Comparison of ENCODE assay signal across 8 cellular contexts in the genomic region with DNA sequence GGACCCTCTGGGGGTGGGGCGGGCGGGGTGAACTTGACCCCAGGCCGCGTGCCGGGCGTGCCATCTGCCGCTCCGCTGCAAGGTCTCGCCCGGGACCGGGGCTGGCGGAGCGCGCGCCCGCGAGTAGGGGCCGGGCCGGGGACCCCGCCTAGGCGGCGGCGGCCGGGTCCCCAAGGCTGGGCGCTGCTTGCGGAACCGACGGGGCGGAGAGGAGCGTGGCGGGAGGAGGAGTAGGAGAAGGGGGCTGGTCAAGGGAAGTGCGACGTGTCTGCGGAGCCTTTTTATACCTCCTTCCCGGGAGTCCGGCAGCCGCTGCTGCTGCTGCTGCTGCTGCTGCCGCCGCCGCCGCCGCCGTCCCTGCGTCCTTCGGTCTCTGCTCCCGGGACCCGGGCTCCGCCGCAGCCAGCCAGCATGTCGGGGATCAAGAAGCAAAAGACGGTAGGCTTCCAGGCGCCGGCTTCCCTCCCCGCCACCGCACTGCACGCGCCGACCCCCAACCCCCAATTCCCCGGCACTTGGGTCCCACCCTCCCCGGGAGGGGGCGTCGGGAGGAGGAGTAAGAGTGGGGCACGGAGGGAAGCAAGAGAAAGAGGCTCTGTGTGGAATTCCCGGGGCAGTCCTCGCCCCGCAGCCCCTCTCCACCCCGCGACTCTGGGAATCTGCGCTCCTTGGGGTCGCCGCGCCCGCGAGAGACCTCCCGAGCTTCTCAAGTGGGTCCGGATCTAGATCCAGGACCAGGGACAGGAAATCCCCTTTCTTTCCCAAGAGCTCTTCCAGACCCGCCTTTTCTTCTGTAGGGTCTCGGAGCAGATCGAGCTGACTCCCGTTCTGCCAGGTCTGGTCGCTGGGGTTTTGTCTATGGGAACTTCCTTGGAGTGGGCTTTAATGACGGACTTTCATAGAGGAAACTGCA. TPM values are rescaled to one million over a fixed set of nuclear protein-coding genes. Genes with fewer than 3 reads are reported as not detected.
A peak's percentile ranks its signal among the peaks of the same experiment; 100 is the strongest.
DNase-seq lines count a peak whose midpoint lies in the region; ATAC-seq and TF ChIP-seq lines count a peak whose summit lies in the region.

A gene (plus strand): TSS at position 308 of the 913 bp plus-strand sequence. CDS start 104 bp downstream, at position 412.

- H3K18ac ChIP-seq in mesenchymal stem cell (ENCODE audit: low read depth in 1 of 2, low read length in 2 of 2), result peak within 1 kb of the TSS; percentile 91 to 96

- H3K27ac ChIP-seq in endodermal cell (ENCODE audit: low read depth, low read length) (no peak within 1 kb of the TSS), mesenchymal stem cell (ENCODE audit: low read length, poor library complexity, severe bottlenecking) (peak within 1 kb of the TSS; percentile 13)

- peaks cover 10% of the 10 kb centered on the region for H3K4me1 ChIP-seq in endodermal cell (ENCODE audit: control insufficient read depth, insufficient read depth, low read length)
- peaks cover 13% of the 10 kb centered on the region for H3K4me1 ChIP-seq in mesenchymal stem cell (ENCODE audit: control insufficient read depth, insufficient read depth, low read depth, low read length)

- no peak within 1 kb of the TSS for H3K27ac Mint-ChIP-seq in activated B cell treated with CpG ODN at 0.5 μM for 24 hours
- peak within 1 kb of the TSS; percentile 88 for H3K27ac Mint-ChIP-seq in endodermal cell

- peak within 1 kb of the TSS; percentile 81 for H4K8ac ChIP-seq in mesenchymal stem cell (ENCODE audit: low read length)

- ATAC-seq in activated B cell treated with CpG ODN at 0.5 μM for 24 hours (ENCODE audit: low read depth) (peak; percentile 49), HG03139 (IDR thresholded peaks at IDR 0.05; ENCODE audit: unreplicated experiment) (no peak), HG03520 (IDR thresholded peaks at IDR 0.05; ENCODE audit: unreplicated experiment) (no peak)

- no peaks in the 10 kb centered on the region for H3K27me3 ChIP-seq in endodermal cell (ENCODE audit: control insufficient read depth, insufficient read depth, low read length, poor library complexity, severe bottlenecking)
- no peaks in the 10 kb centered on the region for H3K27me3 ChIP-seq in mesenchymal stem cell (ENCODE audit: control insufficient read depth in 1 of 2, insufficient read depth in 1 of 2, low read length in 2 of 2)

- H3K4me3 Mint-ChIP-seq in activated B cell treated with CpG ODN at 0.5 μM for 24 hours, result peak within 1 kb of the TSS; percentile 82
- H3K4me3 Mint-ChIP-seq in endodermal cell, result peak within 1 kb of the TSS; percentile 94

- peak within 1 kb of the TSS in 1 of 2 experiments; percentile 50 for H3K23ac ChIP-seq in mesenchymal stem cell (ENCODE audit: low read length in 2 of 2)

- H2AFZ ChIP-seq in mesenchymal stem cell (ENCODE audit: low read depth, low read length), result no peak within 1 kb of the TSS

- DNase-seq in GM03348 (ENCODE audit: low spot score) (peak; percentile 87), HuH-7.5 (ENCODE audit: low spot score) (peak; percentile 32), activated B cell treated with CpG ODN at 0.5 μM for 24 hours (peak; percentile 32), endodermal cell (peak; percentile 86), mesenchymal stem cell (peak; percentile 85)

- H3K4me1 Mint-ChIP-seq in activated B cell treated with CpG ODN at 0.5 μM for 24 hours (peaks cover 13% of the 10 kb centered on the region), endodermal cell (peaks cover 44% of the 10 kb centered on the region)

- CTCF ChIA-PET in activated B cell treated with CpG ODN at 0.5 μM for 24 hours (lab: Charles Lee), result no interaction called here

- H3K9me3 ChIP-seq in endodermal cell (ENCODE audit: control insufficient read depth, low read length), result no peaks in the 10 kb centered on the region
- no peaks in the 10 kb centered on the region for H3K9me3 ChIP-seq in mesenchymal stem cell (ENCODE audit: control insufficient read depth, low read length)

- peak within 1 kb of the TSS; percentile 59 to 79 for H2BK12ac ChIP-seq in mesenchymal stem cell (ENCODE audit: low read length in 2 of 2)

- 0% methylated on average over 13 to 78 of the region's 82 CpGs for WGBS in endodermal cell (ENCODE audit: insufficient coverage in 1 of 2, insufficient read length in 1 of 2), 2 experiments
- WGBS in mesenchymal stem cell, result under 1% methylated on average over 48 of the region's 82 CpGs

- H3K9ac ChIP-seq in endodermal cell (ENCODE audit: extremely low read depth, low read length, poor library complexity, severe bottlenecking) (peak within 1 kb of the TSS; percentile 52), mesenchymal stem cell (ENCODE audit: low read length) (peak within 1 kb of the TSS; percentile 94)

- H2AK5ac ChIP-seq in mesenchymal stem cell (ENCODE audit: low read length, severe bottlenecking), result peak within 1 kb of the TSS; percentile 39

- peak within 1 kb of the TSS in 1 of 2 experiments; percentile 45 for H3K14ac ChIP-seq in mesenchymal stem cell (ENCODE audit: low read length in 2 of 2)

- peak within 1 kb of the TSS; percentile 65 for H3K4me2 ChIP-seq in mesenchymal stem cell (ENCODE audit: low read length, poor library complexity, severe bottlenecking)

- H3K27me3 Mint-ChIP-seq in activated B cell treated with CpG ODN at 0.5 μM for 24 hours, result peaks cover 38% of the 10 kb centered on the region
- peaks cover 3% of the 10 kb centered on the region for H3K27me3 Mint-ChIP-seq in endodermal cell (ENCODE audit: insufficient read depth)

- H3K4ac ChIP-seq in mesenchymal stem cell (ENCODE audit: low read depth in 1 of 2, low read length in 2 of 2), result peak within 1 kb of the TSS; percentile 57 to 95

- peak within 1 kb of the TSS; percentile 84 for H2BK15ac ChIP-seq in mesenchymal stem cell (ENCODE audit: low read depth, poor library complexity, severe bottlenecking)

- peak within 1 kb of the TSS; percentile 91 for H2BK120ac ChIP-seq in mesenchymal stem cell (ENCODE audit: low read depth, low read length)

- H3K4me3 ChIP-seq in endodermal cell (ENCODE audit: low read length) (peak within 1 kb of the TSS; percentile 92), mesenchymal stem cell (ENCODE audit: insufficient read depth in 1 of 2, low read depth in 1 of 2, low read length in 2 of 2) (peak within 1 kb of the TSS; percentile 62 to 89)

- POLR2A ChIA-PET in activated B cell treated with CpG ODN at 0.5 μM for 24 hours (lab: Charles Lee), result no interaction called here

- peaks cover 9% of the 10 kb centered on the region for H3K36me3 ChIP-seq in endodermal cell (ENCODE audit: control insufficient read depth, insufficient read depth, low read length)
- H3K36me3 ChIP-seq in mesenchymal stem cell (ENCODE audit: control insufficient read depth in 1 of 2, insufficient read depth in 2 of 2, low read depth in 1 of 2, low read length in 2 of 2), result peaks cover 0 to 2% of the 10 kb centered on the region in 2 experiments

- no peak for TF ChIP-seq CTCF in activated B cell treated with CpG ODN at 0.5 μM for 24 hours (IDR thresholded peaks at IDR 0.05)
- TF ChIP-seq CTCF in endodermal cell (conservative IDR thresholded peaks at IDR 0.05), result peak; percentile 49
- TF ChIP-seq CTCF in subcutaneous adipose tissue (IDR thresholded peaks at IDR 0.05; ENCODE audit: low read depth), result no peak

- no peaks in the 10 kb centered on the region for H3K9me3 Mint-ChIP-seq in activated B cell treated with CpG ODN at 0.5 μM for 24 hours
- no peaks in the 10 kb centered on the region for H3K9me3 Mint-ChIP-seq in endodermal cell

- intact Hi-C loops in activated B cell treated with CpG ODN at 0.5 μM for 24 hours (cut with micrococcal nuclease), result loop anchor here (5.0 kb wide), 2 partner anchors 128 to 727 kb away; no protein-coding TSS in a partner anchor

- H3K36me3 Mint-ChIP-seq in activated B cell treated with CpG ODN at 0.5 μM for 24 hours (ENCODE audit: low read depth) (no peaks in the 10 kb centered on the region), endodermal cell (ENCODE audit: low read depth) (peaks cover 7% of the 10 kb centered on the region)

- H2BK5ac ChIP-seq in mesenchymal stem cell (ENCODE audit: low read depth, low read length, poor library complexity, severe bottlenecking), result no peak within 1 kb of the TSS

- peak within 1 kb of the TSS; percentile 85 for H4K91ac ChIP-seq in mesenchymal stem cell (ENCODE audit: low read length)

- H3K79me1 ChIP-seq in mesenchymal stem cell (replicated peaks; ENCODE audit: low read length, poor library complexity, severe bottlenecking), result peaks cover 19% of the 10 kb centered on the region

RNA-seq across cellular contexts. Expression of the gene that starts here (rescaled TPM):
- total RNA-seq in activated B cell treated with CpG ODN at 0.5 μM for 24 hours, result not detected in 2 replicates
- 10 to 100 TPM; 15.7 to 20.2 TPM for total RNA-seq in endodermal cell
- polyA plus RNA-seq in endodermal cell (2013, experiment 1 of 2), result 4.0 TPM
- 3.6 TPM for polyA plus RNA-seq in endodermal cell (2013, experiment 2 of 2)
- polyA plus RNA-seq in mesenchymal stem cell (2013, experiment 1 of 2), result 79.7 TPM
- 80.1 TPM for polyA plus RNA-seq in mesenchymal stem cell (2013, experiment 2 of 2)
- 10 to 100 TPM; 36.7 to 63.9 (median 50.4) TPM for total RNA-seq in subcutaneous adipose tissue

Comparison
In these comparisons a context has a peak if more than half of its experiments do, and no peak if none do; other contexts are left out.
1. RNA of the gene that starts here (total RNA-seq): 36.7 to 63.9 TPM in subcutaneous adipose tissue and 15.7 to 20.2 TPM in endodermal cell; not detected in activated B cell treated with CpG ODN at 0.5 μM for 24 hours; every median in the first group is over 10 times any median in the second.
2. Peak in DNase-seq and ATAC-seq in activated B cell treated with CpG ODN at 0.5 μM for 24 hours; RNA of the gene not detected or under 1 TPM.
3. DNase-seq: peak in every context shown above with its lines; median percentile 87 in GM03348; 86 in endodermal cell; 85 in mesenchymal stem cell; 32 in HuH-7.5; 32 in activated B cell treated with CpG ODN at 0.5 μM for 24 hours.